Comparison of ENCODE assay signal across 11 cellular contexts in genomic region chr17:59375858-59376257, GRCh38. TPM values are rescaled to one million over a fixed set of nuclear protein-coding genes. Genes with fewer than 3 reads are reported as not detected.
DNase-seq lines count a peak whose midpoint lies in the region; ATAC-seq and TF ChIP-seq lines count a peak whose summit lies in the region.
"Had no signal": no experiment of that assay in that cellular context is flagged by ENCODE, and none has a peak within 500 bp of the region (broad histone marks: within the 10 kb centered on the region; RNA-seq: fewer than 3 reads in every experiment).

No MANE protein-coding gene starts in this region.

- no peak overlapping the region for H2AFZ ChIP-seq in parathyroid adenoma

- no peaks in the 10 kb centered on the region for H3K36me3 ChIP-seq in parathyroid adenoma (ENCODE audit: control insufficient read depth, insufficient read depth, low read length)

- H3K4me3 ChIP-seq in GM12864 (ENCODE audit: low read depth, low read length) (no peak overlapping the region), parathyroid adenoma (ENCODE audit: low read depth, low read length) (no peak overlapping the region)

- H3K9me3 ChIP-seq in parathyroid adenoma (ENCODE audit: control insufficient read depth, low read length), result no peaks in the 10 kb centered on the region

- TF ChIP-seq CTCF in GM12864 (IDR thresholded peaks at IDR 0.05; ENCODE audit: low read depth, low read length, missing control alignments) (no peak), parathyroid adenoma (IDR thresholded peaks at IDR 0.05) (no peak)

- H3K79me2 ChIP-seq in parathyroid adenoma, result peaks cover 79% of the 10 kb centered on the region

- H3K27me3 ChIP-seq in parathyroid adenoma (ENCODE audit: control insufficient read depth, insufficient read depth, low read length), result no peaks in the 10 kb centered on the region

- H3K27ac ChIP-seq in parathyroid adenoma, result peak overlapping the region; percentile 17

- no peak overlapping the region for H3K4me2 ChIP-seq in parathyroid adenoma (ENCODE audit: low read length)

- no peak overlapping the region for H3K9ac ChIP-seq in parathyroid adenoma

- peaks cover 62% of the 10 kb centered on the region for H3K4me1 ChIP-seq in parathyroid adenoma

- intact Hi-C loops in sciatic nerve (cut with DNase I), result no loop called here

- ATAC-seq in sciatic nerve (no peak), GM18909 (IDR thresholded peaks at IDR 0.05; ENCODE audit: poor library complexity, unreplicated experiment) (no peak), GM18520 (IDR thresholded peaks at IDR 0.05; ENCODE audit: unreplicated experiment) (no peak)

- DNase-seq in GM12864 (ENCODE audit: low read depth) (peak; percentile 40), GM19240 (ENCODE audit: insufficient read length, low spot score) (peak; percentile 29), NCI-H526 treated with DMSO at 0.1 percent for 48 hours (lab: John Stamatoyannopoulos, UW) (peak; percentile 75), sciatic nerve (ENCODE audit: low spot score) (no peak)
- DNase-seq in activated CD8-positive, alpha-beta memory T cell treated with anti-CD3 and anti-CD28 coated beads for 24 hours, result no peak
- DNase-seq: NCI-H2107, nucleus accumbens, SHP77 treated with DMSO at 0.1 percent for 48 hours had no signal

RNA-seq across cellular contexts. Expression of gene YPEL2, which starts 44.4 kb away (rescaled TPM):
- 55.1 TPM for total RNA-seq in sciatic nerve

Comparison
In these comparisons a context has a peak if more than half of its experiments do, and no peak if none do; other contexts are left out.
1. DNase-seq: peak in GM12864 (single experiment), GM19240 (single experiment) and NCI-H526 treated with DMSO at 0.1 percent for 48 hours (single experiment); none in sciatic nerve (single experiment) and activated CD8-positive, alpha-beta memory T cell treated with anti-CD3 and anti-CD28 coated beads for 24 hours (single experiment).